ENCODE assay signal across 25 cellular contexts in genomic region chr2:75087726-75088125, GRCh38.
"Had no signal": no experiment of that assay in that cellular context is flagged by ENCODE, and none has a peak within 500 bp of the region (broad histone marks: within the 10 kb centered on the region; RNA-seq: fewer than 3 reads in every experiment).

No MANE protein-coding gene starts in this region.

- H3K27me3 Mint-ChIP-seq: dendritic cell treated with granulocyte-macrophage colony-stimulating factor and Interleukin-4, amounts not matched to agents 40 ng/mL and 50 ng/mL, for 4 days; effector memory CD8-positive, alpha-beta T cell; stimulated activated naive CD8-positive, alpha-beta T cell treated with anti-CD3 and anti-CD28 coated beads, Interleukin-15, Interleukin-2, amounts not matched to agents 100 ng/mL and 50 ng/mL, for 24 hours had no signal

- H3K4me1 Mint-ChIP-seq: stimulated activated memory B cell treated with anti-CD40 and anti-IgM and Interleukin-4, amounts not matched to agents 10 μg/mL and 1 μg/mL and 100 μg/mL, for 72 hours had no signal

- H3K27ac Mint-ChIP-seq: dendritic cell treated with granulocyte-macrophage colony-stimulating factor and Interleukin-4, amounts not matched to agents 40 ng/mL and 50 ng/mL, for 4 days; effector memory CD8-positive, alpha-beta T cell; stimulated activated memory B cell treated with anti-CD40 and anti-IgM and Interleukin-4, amounts not matched to agents 10 μg/mL and 1 μg/mL and 100 μg/mL, for 72 hours; stimulated activated naive CD8-positive, alpha-beta T cell treated with anti-CD3 and anti-CD28 coated beads, Interleukin-15, Interleukin-2, amounts not matched to agents 100 ng/mL and 50 ng/mL, for 24 hours had no signal

- H3K4me3 Mint-ChIP-seq: dendritic cell treated with granulocyte-macrophage colony-stimulating factor and Interleukin-4, amounts not matched to agents 40 ng/mL and 50 ng/mL, for 4 days; effector memory CD8-positive, alpha-beta T cell; naive B cell; stimulated activated memory B cell treated with anti-CD40 and anti-IgM and Interleukin-4, amounts not matched to agents 10 μg/mL and 1 μg/mL and 100 μg/mL, for 72 hours; stimulated activated naive CD8-positive, alpha-beta T cell treated with anti-CD3 and anti-CD28 coated beads, Interleukin-15, Interleukin-2, amounts not matched to agents 100 ng/mL and 50 ng/mL, for 24 hours had no signal

- H3K9me3 Mint-ChIP-seq: dendritic cell treated with granulocyte-macrophage colony-stimulating factor and Interleukin-4, amounts not matched to agents 40 ng/mL and 50 ng/mL, for 4 days; stimulated activated memory B cell treated with anti-CD40 and anti-IgM and Interleukin-4, amounts not matched to agents 10 μg/mL and 1 μg/mL and 100 μg/mL, for 72 hours; stimulated activated naive CD8-positive, alpha-beta T cell treated with anti-CD3 and anti-CD28 coated beads, Interleukin-15, Interleukin-2, amounts not matched to agents 100 ng/mL and 50 ng/mL, for 24 hours had no signal

- ATAC-seq: effector memory CD8-positive, alpha-beta T cell; heart left ventricle; left colon; left ventricle myocardium superior; psoas muscle; right lobe of liver; stimulated activated memory B cell treated with anti-CD40 and anti-IgM and Interleukin-4, amounts not matched to agents 10 μg/mL and 1 μg/mL and 100 μg/mL, for 72 hours; upper lobe of right lung had no signal

- H3K9me3 ChIP-seq: esophagus muscularis mucosa, heart left ventricle, neutrophil, psoas muscle, right lobe of liver, spleen, testis, tibial nerve, upper lobe of right lung, vagina had no signal

- H3K36me3 ChIP-seq: esophagus muscularis mucosa, heart left ventricle, neutrophil, right lobe of liver, spleen, tibial nerve, upper lobe of right lung, vagina had no signal

- H3K4me3 ChIP-seq: esophagus muscularis mucosa, heart left ventricle, lung, psoas muscle, right lobe of liver, spleen, testis, tibial nerve, upper lobe of right lung, vagina had no signal

- H3K27me3 ChIP-seq: esophagus muscularis mucosa, heart left ventricle, right lobe of liver, spleen, testis, tibial nerve, upper lobe of right lung, vagina had no signal

- H3K4me1 ChIP-seq: esophagus muscularis mucosa, heart left ventricle, psoas muscle, right lobe of liver, spleen, testis, tibial nerve, upper lobe of right lung, vagina had no signal

- DNase-seq: effector memory CD8-positive, alpha-beta T cell; foreskin melanocyte; heart left ventricle; hippocampal formation; left colon; left ventricle myocardium superior; mesenchymal stem cell; naive B cell; psoas muscle; retina; right lobe of liver; spleen; stimulated activated CD4-positive, alpha-beta T cell treated with anti-CD3 and anti-CD28 coated beads, Interleukin-15, amount 100 ng/mL, for 24 hours; stimulated activated CD4-positive, alpha-beta T cell treated with anti-CD3 and anti-CD28 coated beads, Interleukin-1b, Interleukin-23, amount 100 ng/mL, for 48 hours; stimulated activated CD4-positive, alpha-beta T cell treated with anti-CD3 and anti-CD28 coated beads, Interleukin-4, amount 100 ng/mL, for 24 hours; testis; upper lobe of right lung had no signal
